Comparison of ENCODE assay signal across 8 cellular contexts in the genomic region with DNA sequence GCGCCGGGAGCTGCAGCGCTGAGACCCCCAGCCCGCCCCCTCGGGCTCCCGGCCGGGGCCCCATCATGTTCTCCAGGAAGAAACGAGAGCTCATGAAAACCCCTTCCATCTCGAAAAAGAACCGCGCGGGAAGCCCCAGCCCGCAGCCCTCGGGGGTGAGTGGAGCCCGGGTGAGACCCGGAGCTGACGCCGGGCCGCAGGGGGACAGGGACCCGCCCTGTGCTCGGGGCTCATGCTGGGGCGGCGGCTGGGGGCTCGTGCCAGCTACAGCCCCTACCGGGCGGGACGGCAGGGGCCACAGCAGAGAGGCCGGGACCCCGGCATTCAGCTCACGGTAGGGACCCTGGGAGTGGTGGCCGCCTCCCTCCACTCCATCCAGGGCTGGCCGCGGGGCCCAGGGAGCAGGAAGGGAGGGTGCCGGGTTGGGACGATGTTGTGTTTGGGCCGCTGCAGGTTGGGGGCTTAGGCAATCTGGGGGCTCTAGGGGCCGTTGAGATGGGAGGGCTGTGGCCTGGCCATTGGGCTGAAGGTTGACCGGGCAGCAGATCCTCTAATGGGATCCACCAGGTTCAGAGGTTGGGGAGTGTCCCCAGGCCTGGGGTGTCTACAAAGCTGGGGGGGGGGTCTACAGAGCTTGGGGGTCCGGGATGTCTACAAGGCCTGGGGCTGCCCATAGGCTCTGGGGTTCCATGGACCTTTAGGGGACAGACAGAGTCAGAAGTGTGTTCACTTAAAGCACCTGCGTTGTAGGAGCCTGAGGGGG. TPM values are rescaled to one million over a fixed set of nuclear protein-coding genes. Genes with fewer than 3 reads are reported as not detected.
A peak's percentile ranks its signal among the peaks of the same experiment; 100 is the strongest.
DNase-seq lines count a peak whose midpoint lies in the region; ATAC-seq and TF ChIP-seq lines count a peak whose summit lies in the region.

No MANE protein-coding gene starts in this region.

- peak; percentile 6 for ATAC-seq in omental fat pad (ENCODE audit: low FRiP score)

- peaks cover 23% of the 10 kb centered on the region for H3K36me3 Mint-ChIP-seq in activated CD4-positive, alpha-beta T cell treated with anti-CD3 and anti-CD28 coated beads, Interleukin-2, amount 10 ng/mL, durations not matched to agents 24 days and 14 days (ENCODE audit: low read depth)

- H3K4me3 ChIP-seq in OCI-LY7 (ENCODE audit: low read depth, low read length, poor library complexity, severe bottlenecking) (peak overlapping the region; percentile 95), choroid plexus epithelial cell (ENCODE audit: low read depth, low read length) (peak overlapping the region; percentile 11)

- H3K4me3 Mint-ChIP-seq in activated CD4-positive, alpha-beta T cell treated with anti-CD3 and anti-CD28 coated beads, Interleukin-2, amount 10 ng/mL, durations not matched to agents 24 days and 14 days, result peak overlapping the region; percentile 98

- BruUV-seq in OCI-LY7 (replicated peaks; lab: Mats Ljungman, UMichigan), result no TSS peak

- H3K27ac Mint-ChIP-seq in activated CD4-positive, alpha-beta T cell treated with anti-CD3 and anti-CD28 coated beads, Interleukin-2, amount 10 ng/mL, durations not matched to agents 24 days and 14 days, result peak overlapping the region; percentile 84

- H3K79me2 ChIP-seq in OCI-LY7 (ENCODE audit: insufficient read depth, low read depth, low read length), result peaks cover 32% of the 10 kb centered on the region

- no peak for DNase-seq in activated CD4-positive, alpha-beta T cell treated with anti-CD3 and anti-CD28 coated beads, Interleukin-2, amount 10 ng/mL, durations not matched to agents 24 days and 14 days
- no peak for DNase-seq in activated CD4-positive, alpha-beta T cell treated with anti-CD3 and anti-CD28 coated beads for 1 hour
- no peak for DNase-seq in OCI-LY7 (ENCODE audit: low spot score)
- DNase-seq in choroid plexus epithelial cell (ENCODE audit: low read depth), result no peak
- no peak for DNase-seq in omental fat pad (ENCODE audit: low spot score)
- DNase-seq in DMS153 (lab: John Stamatoyannopoulos, UW), result no peak
- DNase-seq in AG08396 (ENCODE audit: low spot score), result no peak
- no peak for DNase-seq in GDM1 (lab: John Stamatoyannopoulos, UW)

- TF ChIP-seq CTCF in OCI-LY7 (conservative IDR thresholded peaks at IDR 0.05; ENCODE audit: low read length) (no peak), choroid plexus epithelial cell (conservative IDR thresholded peaks at IDR 0.05; ENCODE audit: low read depth, low read length) (no peak), omental fat pad (IDR thresholded peaks at IDR 0.05) (no peak)

- peaks cover 58% of the 10 kb centered on the region for H3K4me1 ChIP-seq in OCI-LY7 (ENCODE audit: insufficient read depth, low read length, poor library complexity, severe bottlenecking)

- H3K9me3 ChIP-seq in OCI-LY7 (ENCODE audit: low read length), result no peaks in the 10 kb centered on the region

- POLR2A ChIA-PET in OCI-LY7 (lab: Charles Lee), result interaction anchor here (0.6 to 1.8 kb wide), 4 partner anchors 9 to 40 kb away, joined by 4 to 16 read pairs (median 6); a partner anchor contains a TSS

- peaks cover 35% of the 10 kb centered on the region for H3K4me1 Mint-ChIP-seq in activated CD4-positive, alpha-beta T cell treated with anti-CD3 and anti-CD28 coated beads, Interleukin-2, amount 10 ng/mL, durations not matched to agents 24 days and 14 days

- CTCF ChIA-PET in OCI-LY7 (lab: Charles Lee; ENCODE audit: unreplicated experiment), result interaction anchor here (0.5 to 0.9 kb wide), 2 partner anchors 177 to 193 kb away, joined by 3 read pairs; no protein-coding TSS in a partner anchor

- H3K9me3 Mint-ChIP-seq in activated CD4-positive, alpha-beta T cell treated with anti-CD3 and anti-CD28 coated beads, Interleukin-2, amount 10 ng/mL, durations not matched to agents 24 days and 14 days, result no peaks in the 10 kb centered on the region

- peak overlapping the region; percentile 11; the same call in 1 of the 2 replicates for H2AFZ ChIP-seq in OCI-LY7 (ENCODE audit: low read length)

- H3K27ac ChIP-seq in OCI-LY7 (ENCODE audit: low read depth, low read length, poor library complexity, severe bottlenecking), result peak overlapping the region; percentile 91

- H4K20me1 ChIP-seq in OCI-LY7 (ENCODE audit: insufficient read depth, low read length), result no peaks in the 10 kb centered on the region

- H3K4me2 ChIP-seq in OCI-LY7 (ENCODE audit: low read length), result peak overlapping the region; percentile 99

- no peaks in the 10 kb centered on the region for H3K9me2 ChIP-seq in OCI-LY7 (ENCODE audit: insufficient read depth, low read length)

- peaks cover 36% of the 10 kb centered on the region for H3K36me3 ChIP-seq in OCI-LY7 (ENCODE audit: insufficient read depth, low read length)

- intact Hi-C loops in activated CD4-positive, alpha-beta T cell treated with anti-CD3 and anti-CD28 coated beads, Interleukin-2, amount 10 ng/mL, durations not matched to agents 24 days and 14 days (cut with micrococcal nuclease), result loop anchor here (1.0 to 5.0 kb wide), 5 partner anchors 10 to 175 kb away; a partner anchor contains a TSS
- intact Hi-C loops in OCI-LY7 (cut with micrococcal nuclease; ENCODE audit: unreplicated experiment), result loop anchor here (5.0 kb wide), 1 partner anchor 35 kb away; a partner anchor contains a TSS

- no peaks in the 10 kb centered on the region for H3K27me3 Mint-ChIP-seq in activated CD4-positive, alpha-beta T cell treated with anti-CD3 and anti-CD28 coated beads, Interleukin-2, amount 10 ng/mL, durations not matched to agents 24 days and 14 days

RNA-seq across cellular contexts. Expression of a gene that starts 0.6 kb away (rescaled TPM):
- 176 and 183 TPM in 2 replicates for total RNA-seq in activated CD4-positive, alpha-beta T cell treated with anti-CD3 and anti-CD28 coated beads, Interleukin-2, amount 10 ng/mL, durations not matched to agents 24 days and 14 days
- 132 and 135 TPM in 2 replicates for total RNA-seq in OCI-LY7 (2014; rRNA removed; shearing (Covaris generic))
- total RNA-seq in OCI-LY7 (2022), result 138 and 143 TPM in 2 replicates
- total RNA-seq in omental fat pad, result 10 to 100 TPM; 21.4 to 97.6 (median 36.3) TPM

RNA-seq across cellular contexts. Expression of a gene that starts 27.6 kb away (rescaled TPM):
- total RNA-seq in activated CD4-positive, alpha-beta T cell treated with anti-CD3 and anti-CD28 coated beads, Interleukin-2, amount 10 ng/mL, durations not matched to agents 24 days and 14 days, result 15.8 TPM in 2 replicates
- 22.5 and 43.3 TPM in 2 replicates for total RNA-seq in OCI-LY7 (2014; rRNA removed; shearing (Covaris generic))
- 66.6 and 74.4 TPM in 2 replicates for total RNA-seq in OCI-LY7 (2022)
- total RNA-seq in omental fat pad, result 10 to 100 TPM; 10.3 to 29.8 (median 15.9) TPM

RNA-seq across cellular contexts. Expression of a gene that starts 27.7 kb away (rescaled TPM):
- total RNA-seq in activated CD4-positive, alpha-beta T cell treated with anti-CD3 and anti-CD28 coated beads, Interleukin-2, amount 10 ng/mL, durations not matched to agents 24 days and 14 days, result 273 and 274 TPM in 2 replicates
- total RNA-seq in OCI-LY7 (2014; rRNA removed; shearing (Covaris generic)), result 153 and 165 TPM in 2 replicates
- 160 and 193 TPM in 2 replicates for total RNA-seq in OCI-LY7 (2022)
- 100 to 1,000 TPM; 151 to 216 (median 188) TPM for total RNA-seq in omental fat pad

RNA-seq across cellular contexts. Expression of a gene that starts 36.3 kb away (rescaled TPM):
- 225 and 239 TPM in 2 replicates for total RNA-seq in activated CD4-positive, alpha-beta T cell treated with anti-CD3 and anti-CD28 coated beads, Interleukin-2, amount 10 ng/mL, durations not matched to agents 24 days and 14 days
- total RNA-seq in OCI-LY7 (2014; rRNA removed; shearing (Covaris generic)), result 184 and 203 TPM in 2 replicates
- 148 and 156 TPM in 2 replicates for total RNA-seq in OCI-LY7 (2022)
- total RNA-seq in omental fat pad, result 1,000 to 10,000 TPM in 1 of 4 donors, 100 to 1,000 TPM in 3; 429 to 1,640 (median 892) TPM

RNA-seq across cellular contexts. Expression of a gene that starts 41.1 kb away (rescaled TPM):
- 112 TPM in 2 replicates for total RNA-seq in activated CD4-positive, alpha-beta T cell treated with anti-CD3 and anti-CD28 coated beads, Interleukin-2, amount 10 ng/mL, durations not matched to agents 24 days and 14 days
- 51.5 and 73.7 TPM in 2 replicates for total RNA-seq in OCI-LY7 (2014; rRNA removed; shearing (Covaris generic))
- total RNA-seq in OCI-LY7 (2022) (126 and 127 TPM in 2 replicates), omental fat pad (10 to 100 TPM; 39.6 to 75.4 (median 60.8) TPM)
